In genomic region chrX:68498044-68498507, GRCh38 we compare ENCODE assay signal across 8 cellular contexts. TPM values are rescaled to one million over a fixed set of nuclear protein-coding genes. Genes with fewer than 3 reads are reported as not detected.
DNase-seq lines count a peak whose midpoint lies in the region; ATAC-seq and TF ChIP-seq lines count a peak whose summit lies in the region.

No MANE protein-coding gene starts in this region.

- ATAC-seq in activated naive CD8-positive, alpha-beta T cell treated with anti-CD3 and anti-CD28 coated beads, Interleukin-2, amount 10 ng/mL, durations not matched to agents 7 days and 5 days (ENCODE audit: low read depth): no peak
- ATAC-seq in thoracic aorta (ENCODE audit: insufficient number of reproducible peaks, low FRiP score, low read depth): no peak
- no peak for ATAC-seq in GM21423 (IDR thresholded peaks at IDR 0.05; ENCODE audit: unreplicated experiment)
- ATAC-seq in GM21526 (IDR thresholded peaks at IDR 0.05; ENCODE audit: low FRiP score, unreplicated experiment): no peak

- peak overlapping the region; percentile 98 for H3K4me3 Mint-ChIP-seq in activated naive CD8-positive, alpha-beta T cell treated with anti-CD3 and anti-CD28 coated beads, Interleukin-2, amount 10 ng/mL, durations not matched to agents 7 days and 5 days

- in situ Hi-C loops in HAP-1 (cut with MboI; ENCODE audit: low sequenced_read_pairs): loop anchor here (10.0 kb wide), 1 partner anchor 303 kb away; no protein-coding TSS in a partner anchor

- H3K36me3 ChIP-seq in HAP-1 (replicated peaks): peaks cover 18% of the 10 kb centered on the region
- H3K36me3 ChIP-seq in thoracic aorta: no peaks in the 10 kb centered on the region

- H3K27ac ChIP-seq in 22Rv1 (peak overlapping the region; percentile 80), thoracic aorta (peak overlapping the region; percentile 89 to 95)

- peak overlapping the region; percentile 99 for H3K27ac Mint-ChIP-seq in activated naive CD8-positive, alpha-beta T cell treated with anti-CD3 and anti-CD28 coated beads, Interleukin-2, amount 10 ng/mL, durations not matched to agents 7 days and 5 days

- no peaks in the 10 kb centered on the region for H3K9me3 Mint-ChIP-seq in activated naive CD8-positive, alpha-beta T cell treated with anti-CD3 and anti-CD28 coated beads, Interleukin-2, amount 10 ng/mL, durations not matched to agents 7 days and 5 days

- TF ChIP-seq CTCF in 22Rv1 (IDR thresholded peaks at IDR 0.05): no peak
- no peak for TF ChIP-seq CTCF in thoracic aorta (IDR thresholded peaks at IDR 0.05)

- POLR2A ChIA-PET in activated naive CD8-positive, alpha-beta T cell treated with anti-CD3 and anti-CD28 coated beads, Interleukin-2, amount 10 ng/mL, durations not matched to agents 7 days and 5 days (lab: Charles Lee): no interaction called here

- H3K27me3 ChIP-seq in HAP-1 (ENCODE audit: low read depth) (no peaks in the 10 kb centered on the region; the same call in 1 of the 2 replicates), thoracic aorta (replicated peaks; ENCODE audit: insufficient read depth) (no peaks in the 10 kb centered on the region)

- H3K9me3 ChIP-seq in HAP-1 (no peaks in the 10 kb centered on the region), thoracic aorta (no peaks in the 10 kb centered on the region)

- DNase-seq in HAP-1 (ENCODE audit: low spot score in 2 of 2): peak; percentile 21 to 74
- no peak for DNase-seq in activated naive CD8-positive, alpha-beta T cell treated with anti-CD3 and anti-CD28 coated beads, Interleukin-2, amount 10 ng/mL, durations not matched to agents 7 days and 5 days
- DNase-seq in kidney glomerular epithelial cell (lab: John Stamatoyannopoulos, UW): peak; percentile 7
- no peak for DNase-seq in thoracic aorta (ENCODE audit: low spot score)
- no peak for DNase-seq in GDM1 (lab: John Stamatoyannopoulos, UW)

- H3K4me3 ChIP-seq in HAP-1: peak overlapping the region; percentile 79
- peak overlapping the region; percentile 88 for H3K4me3 ChIP-seq in thoracic aorta

- H3K4me1 ChIP-seq in HAP-1: peaks cover 6% of the 10 kb centered on the region
- H3K4me1 ChIP-seq in thoracic aorta (ENCODE audit: control insufficient read depth in 1 of 2, low read depth in 2 of 2): peaks cover 7 to 16% of the 10 kb centered on the region in 2 donors

- H3K36me3 Mint-ChIP-seq in activated naive CD8-positive, alpha-beta T cell treated with anti-CD3 and anti-CD28 coated beads, Interleukin-2, amount 10 ng/mL, durations not matched to agents 7 days and 5 days: peaks cover under 1% of the 10 kb centered on the region

- peaks cover 5% of the 10 kb centered on the region for H3K4me1 Mint-ChIP-seq in activated naive CD8-positive, alpha-beta T cell treated with anti-CD3 and anti-CD28 coated beads, Interleukin-2, amount 10 ng/mL, durations not matched to agents 7 days and 5 days

- peaks cover 4% of the 10 kb centered on the region for H3K27me3 Mint-ChIP-seq in activated naive CD8-positive, alpha-beta T cell treated with anti-CD3 and anti-CD28 coated beads, Interleukin-2, amount 10 ng/mL, durations not matched to agents 7 days and 5 days

RNA-seq across cellular contexts. Expression of gene YIPF6, which starts 0.8 kb away (rescaled TPM):
- 10 to 100 TPM; 14.4 to 17.2 TPM for total RNA-seq in activated naive CD8-positive, alpha-beta T cell treated with anti-CD3 and anti-CD28 coated beads, Interleukin-2, amount 10 ng/mL, durations not matched to agents 7 days and 5 days
- total RNA-seq in thoracic aorta: 10 to 100 TPM; 24.0 to 35.6 TPM

Comparison
In these comparisons a context has a peak if more than half of its experiments do, and no peak if none do; other contexts are left out.
1. DNase-seq: peak in HAP-1 (2 of 2) and kidney glomerular epithelial cell (single experiment); none in activated naive CD8-positive, alpha-beta T cell treated with anti-CD3 and anti-CD28 coated beads, Interleukin-2, amount 10 ng/mL, durations not matched to agents 7 days and 5 days (single experiment), thoracic aorta (single experiment) and GDM1 (single experiment).